Comparison of ENCODE assay signal across 1 cellular context in the genomic region with DNA sequence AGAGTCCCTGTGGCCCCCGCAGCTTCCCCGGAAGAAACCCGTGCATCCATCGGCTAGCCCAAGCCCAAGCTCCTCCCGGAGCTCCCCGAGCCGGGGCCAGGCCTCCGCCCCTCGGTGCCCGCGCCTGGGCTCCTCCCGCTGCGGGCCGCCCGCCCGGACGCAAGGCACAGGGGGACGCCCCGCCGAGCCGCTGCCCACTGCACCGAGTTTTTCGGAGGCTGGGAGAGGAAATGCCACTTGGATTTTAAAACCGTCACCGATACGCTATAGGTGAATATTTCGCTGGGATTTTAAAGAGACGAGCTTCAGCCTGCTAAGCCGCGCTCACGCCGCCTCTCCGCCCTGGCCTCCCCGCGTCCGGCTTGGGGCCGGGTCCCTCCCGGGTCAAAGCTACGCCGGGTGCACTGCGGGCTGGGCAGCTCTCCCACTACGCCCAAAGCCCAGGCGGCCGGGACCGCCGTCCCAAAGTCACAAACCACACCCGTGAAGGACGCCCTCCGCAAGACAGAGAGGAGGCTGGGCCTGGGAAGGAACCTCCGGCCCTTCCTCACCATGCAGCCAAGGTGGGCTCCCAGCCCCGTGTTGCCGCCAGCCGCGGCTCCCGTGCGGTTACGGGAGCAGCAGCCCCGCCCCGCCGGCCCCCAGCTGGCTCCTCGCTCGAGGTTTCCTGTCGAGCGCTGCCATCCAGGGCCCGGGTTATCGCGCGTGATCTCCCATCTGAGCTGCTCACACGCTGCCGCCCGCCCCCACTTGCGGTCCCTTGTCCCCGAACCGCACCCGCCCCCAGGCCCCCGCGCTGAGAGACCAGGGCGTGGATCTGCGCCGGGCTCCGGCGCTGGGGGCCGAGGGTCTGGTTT.
TF ChIP-seq lines count a peak whose summit lies in the region.

No MANE protein-coding gene starts in this region.

TF ChIP-seq in HepG2, 621 proteins besides CTCF, POLR2A, EP300 and RAD21 (continued from another document and continues in another):
- TF ChIP-seq ZNF605 (CRISPR knock-in tag; IDR thresholded peaks at IDR 0.05), result no peak
- no peak for TF ChIP-seq ZNF780A (CRISPR knock-in tag; IDR thresholded peaks at IDR 0.05)
- no peak for TF ChIP-seq REPIN1 (CRISPR knock-in tag; IDR thresholded peaks at IDR 0.05; ENCODE audit: borderline replicate concordance, low read depth)
- no peak for TF ChIP-seq ZNF652 (CRISPR knock-in tag; IDR thresholded peaks at IDR 0.05; ENCODE audit: borderline replicate concordance, low read depth)
- TF ChIP-seq ZNF282 (IDR thresholded peaks at IDR 0.05; ENCODE audit: partially characterized antibody), result no peak
- no peak for TF ChIP-seq ZNF790 (CRISPR knock-in tag; IDR thresholded peaks at IDR 0.05; ENCODE audit: borderline replicate concordance)
- no peak for TF ChIP-seq ZNF292 (CRISPR knock-in tag; IDR thresholded peaks at IDR 0.05; ENCODE audit: borderline replicate concordance, low read depth)
- TF ChIP-seq ZNF83 (CRISPR knock-in tag; IDR thresholded peaks at IDR 0.05; ENCODE audit: borderline replicate concordance), result no peak
- TF ChIP-seq, protein P1, sequence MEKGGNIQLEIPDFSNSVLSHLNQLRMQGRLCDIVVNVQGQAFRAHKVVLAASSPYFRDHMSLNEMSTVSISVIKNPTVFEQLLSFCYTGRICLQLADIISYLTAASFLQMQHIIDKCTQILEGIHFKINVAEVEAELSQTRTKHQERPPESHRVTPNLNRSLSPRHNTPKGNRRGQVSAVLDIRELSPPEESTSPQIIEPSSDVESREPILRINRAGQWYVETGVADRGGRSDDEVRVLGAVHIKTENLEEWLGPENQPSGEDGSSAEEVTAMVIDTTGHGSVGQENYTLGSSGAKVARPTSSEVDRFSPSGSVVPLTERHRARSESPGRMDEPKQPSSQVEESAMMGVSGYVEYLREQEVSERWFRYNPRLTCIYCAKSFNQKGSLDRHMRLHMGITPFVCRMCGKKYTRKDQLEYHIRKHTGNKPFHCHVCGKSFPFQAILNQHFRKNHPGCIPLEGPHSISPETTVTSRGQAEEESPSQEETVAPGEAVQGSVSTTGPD (CRISPR knock-in tag; IDR thresholded peaks at IDR 0.05), result no peak
- TF ChIP-seq MEIS1 (CRISPR knock-in tag; IDR thresholded peaks at IDR 0.05; ENCODE audit: borderline replicate concordance), result no peak
- TF ChIP-seq TP53 (CRISPR knock-in tag; conservative IDR thresholded peaks at IDR 0.05), result no peak
- no peak for TF ChIP-seq ZNF24 (IDR thresholded peaks at IDR 0.05)
- TF ChIP-seq, protein P2, sequence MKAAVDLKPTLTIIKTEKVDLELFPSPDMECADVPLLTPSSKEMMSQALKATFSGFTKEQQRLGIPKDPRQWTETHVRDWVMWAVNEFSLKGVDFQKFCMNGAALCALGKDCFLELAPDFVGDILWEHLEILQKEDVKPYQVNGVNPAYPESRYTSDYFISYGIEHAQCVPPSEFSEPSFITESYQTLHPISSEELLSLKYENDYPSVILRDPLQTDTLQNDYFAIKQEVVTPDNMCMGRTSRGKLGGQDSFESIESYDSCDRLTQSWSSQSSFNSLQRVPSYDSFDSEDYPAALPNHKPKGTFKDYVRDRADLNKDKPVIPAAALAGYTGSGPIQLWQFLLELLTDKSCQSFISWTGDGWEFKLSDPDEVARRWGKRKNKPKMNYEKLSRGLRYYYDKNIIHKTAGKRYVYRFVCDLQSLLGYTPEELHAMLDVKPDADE (CRISPR knock-in tag; IDR thresholded peaks at IDR 0.05), result no peak
- TF ChIP-seq KLF13 (CRISPR knock-in tag; IDR thresholded peaks at IDR 0.05), result no peak
- TF ChIP-seq, protein P3, sequence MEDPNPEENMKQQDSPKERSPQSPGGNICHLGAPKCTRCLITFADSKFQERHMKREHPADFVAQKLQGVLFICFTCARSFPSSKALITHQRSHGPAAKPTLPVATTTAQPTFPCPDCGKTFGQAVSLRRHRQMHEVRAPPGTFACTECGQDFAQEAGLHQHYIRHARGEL (CRISPR knock-in tag; IDR thresholded peaks at IDR 0.05), result no peak
- TF ChIP-seq RXRA (CRISPR knock-in tag; IDR thresholded peaks at IDR 0.05), result no peak
- TF ChIP-seq GATAD2A (CRISPR knock-in tag; IDR thresholded peaks at IDR 0.05), result no peak
- TF ChIP-seq, protein P4, sequence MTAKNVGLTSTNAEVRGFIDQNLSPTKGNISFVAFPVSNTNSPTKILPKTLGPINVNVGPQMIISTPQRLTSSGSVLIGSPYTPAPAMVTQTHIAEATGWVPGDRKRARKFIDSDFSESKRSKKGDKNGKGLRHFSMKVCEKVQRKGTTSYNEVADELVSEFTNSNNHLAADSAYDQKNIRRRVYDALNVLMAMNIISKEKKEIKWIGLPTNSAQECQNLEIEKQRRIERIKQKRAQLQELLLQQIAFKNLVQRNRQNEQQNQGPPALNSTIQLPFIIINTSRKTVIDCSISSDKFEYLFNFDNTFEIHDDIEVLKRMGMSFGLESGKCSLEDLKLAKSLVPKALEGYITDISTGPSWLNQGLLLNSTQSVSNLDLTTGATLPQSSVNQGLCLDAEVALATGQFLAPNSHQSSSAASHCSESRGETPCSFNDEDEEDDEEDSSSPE (CRISPR knock-in tag; IDR thresholded peaks at IDR 0.05), result no peak
- TF ChIP-seq RARA (CRISPR knock-in tag; IDR thresholded peaks at IDR 0.05), result no peak
- TF ChIP-seq SCMH1 (CRISPR knock-in tag; IDR thresholded peaks at IDR 0.05; ENCODE audit: borderline replicate concordance), result no peak
- no peak for TF ChIP-seq PAF1 (CRISPR knock-in tag; IDR thresholded peaks at IDR 0.05)
- no peak for TF ChIP-seq ZFP41 (CRISPR knock-in tag; IDR thresholded peaks at IDR 0.05; ENCODE audit: borderline replicate concordance)
- TF ChIP-seq ZNF468 (CRISPR knock-in tag; IDR thresholded peaks at IDR 0.05), result no peak
- TF ChIP-seq SUZ12 (IDR thresholded peaks at IDR 0.05; ENCODE audit: low read depth, low read length), result no peak
- no peak for TF ChIP-seq JUNB (CRISPR knock-in tag; IDR thresholded peaks at IDR 0.05; ENCODE audit: borderline replicate concordance)
- TF ChIP-seq, protein P5, sequence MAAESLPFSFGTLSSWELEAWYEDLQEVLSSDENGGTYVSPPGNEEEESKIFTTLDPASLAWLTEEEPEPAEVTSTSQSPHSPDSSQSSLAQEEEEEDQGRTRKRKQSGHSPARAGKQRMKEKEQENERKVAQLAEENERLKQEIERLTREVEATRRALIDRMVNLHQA (CRISPR knock-in tag; IDR thresholded peaks at IDR 0.05), result no peak
- no peak for TF ChIP-seq SNAPC2 (CRISPR knock-in tag; IDR thresholded peaks at IDR 0.05)
- no peak for TF ChIP-seq ELF3 (CRISPR knock-in tag; IDR thresholded peaks at IDR 0.05)
- TF ChIP-seq PHF8 (CRISPR knock-in tag; IDR thresholded peaks at IDR 0.05), result no peak
- TF ChIP-seq KLF12 (CRISPR knock-in tag; IDR thresholded peaks at IDR 0.05; ENCODE audit: borderline replicate concordance), result no peak
- TF ChIP-seq, protein P6, sequence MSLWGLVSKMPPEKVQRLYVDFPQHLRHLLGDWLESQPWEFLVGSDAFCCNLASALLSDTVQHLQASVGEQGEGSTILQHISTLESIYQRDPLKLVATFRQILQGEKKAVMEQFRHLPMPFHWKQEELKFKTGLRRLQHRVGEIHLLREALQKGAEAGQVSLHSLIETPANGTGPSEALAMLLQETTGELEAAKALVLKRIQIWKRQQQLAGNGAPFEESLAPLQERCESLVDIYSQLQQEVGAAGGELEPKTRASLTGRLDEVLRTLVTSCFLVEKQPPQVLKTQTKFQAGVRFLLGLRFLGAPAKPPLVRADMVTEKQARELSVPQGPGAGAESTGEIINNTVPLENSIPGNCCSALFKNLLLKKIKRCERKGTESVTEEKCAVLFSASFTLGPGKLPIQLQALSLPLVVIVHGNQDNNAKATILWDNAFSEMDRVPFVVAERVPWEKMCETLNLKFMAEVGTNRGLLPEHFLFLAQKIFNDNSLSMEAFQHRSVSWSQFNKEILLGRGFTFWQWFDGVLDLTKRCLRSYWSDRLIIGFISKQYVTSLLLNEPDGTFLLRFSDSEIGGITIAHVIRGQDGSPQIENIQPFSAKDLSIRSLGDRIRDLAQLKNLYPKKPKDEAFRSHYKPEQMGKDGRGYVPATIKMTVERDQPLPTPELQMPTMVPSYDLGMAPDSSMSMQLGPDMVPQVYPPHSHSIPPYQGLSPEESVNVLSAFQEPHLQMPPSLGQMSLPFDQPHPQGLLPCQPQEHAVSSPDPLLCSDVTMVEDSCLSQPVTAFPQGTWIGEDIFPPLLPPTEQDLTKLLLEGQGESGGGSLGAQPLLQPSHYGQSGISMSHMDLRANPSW (CRISPR knock-in tag; IDR thresholded peaks at IDR 0.05; ENCODE audit: borderline replicate concordance), result no peak
- TF ChIP-seq, protein P7, sequence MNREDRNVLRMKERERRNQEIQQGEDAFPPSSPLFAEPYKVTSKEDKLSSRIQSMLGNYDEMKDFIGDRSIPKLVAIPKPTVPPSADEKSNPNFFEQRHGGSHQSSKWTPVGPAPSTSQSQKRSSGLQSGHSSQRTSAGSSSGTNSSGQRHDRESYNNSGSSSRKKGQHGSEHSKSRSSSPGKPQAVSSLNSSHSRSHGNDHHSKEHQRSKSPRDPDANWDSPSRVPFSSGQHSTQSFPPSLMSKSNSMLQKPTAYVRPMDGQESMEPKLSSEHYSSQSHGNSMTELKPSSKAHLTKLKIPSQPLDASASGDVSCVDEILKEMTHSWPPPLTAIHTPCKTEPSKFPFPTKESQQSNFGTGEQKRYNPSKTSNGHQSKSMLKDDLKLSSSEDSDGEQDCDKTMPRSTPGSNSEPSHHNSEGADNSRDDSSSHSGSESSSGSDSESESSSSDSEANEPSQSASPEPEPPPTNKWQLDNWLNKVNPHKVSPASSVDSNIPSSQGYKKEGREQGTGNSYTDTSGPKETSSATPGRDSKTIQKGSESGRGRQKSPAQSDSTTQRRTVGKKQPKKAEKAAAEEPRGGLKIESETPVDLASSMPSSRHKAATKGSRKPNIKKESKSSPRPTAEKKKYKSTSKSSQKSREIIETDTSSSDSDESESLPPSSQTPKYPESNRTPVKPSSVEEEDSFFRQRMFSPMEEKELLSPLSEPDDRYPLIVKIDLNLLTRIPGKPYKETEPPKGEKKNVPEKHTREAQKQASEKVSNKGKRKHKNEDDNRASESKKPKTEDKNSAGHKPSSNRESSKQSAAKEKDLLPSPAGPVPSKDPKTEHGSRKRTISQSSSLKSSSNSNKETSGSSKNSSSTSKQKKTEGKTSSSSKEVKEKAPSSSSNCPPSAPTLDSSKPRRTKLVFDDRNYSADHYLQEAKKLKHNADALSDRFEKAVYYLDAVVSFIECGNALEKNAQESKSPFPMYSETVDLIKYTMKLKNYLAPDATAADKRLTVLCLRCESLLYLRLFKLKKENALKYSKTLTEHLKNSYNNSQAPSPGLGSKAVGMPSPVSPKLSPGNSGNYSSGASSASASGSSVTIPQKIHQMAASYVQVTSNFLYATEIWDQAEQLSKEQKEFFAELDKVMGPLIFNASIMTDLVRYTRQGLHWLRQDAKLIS (CRISPR knock-in tag; IDR thresholded peaks at IDR 0.05), result no peak
- TF ChIP-seq GTF3A (CRISPR knock-in tag; conservative IDR thresholded peaks at IDR 0.05), result no peak
- TF ChIP-seq ATRX (CRISPR knock-in tag; IDR thresholded peaks at IDR 0.05; ENCODE audit: borderline replicate concordance), result no peak
- no peak for TF ChIP-seq RARG (CRISPR knock-in tag; IDR thresholded peaks at IDR 0.05; ENCODE audit: low read depth)
- TF ChIP-seq NFKBIZ (CRISPR knock-in tag; IDR thresholded peaks at IDR 0.05), result no peak
- TF ChIP-seq, protein P8, sequence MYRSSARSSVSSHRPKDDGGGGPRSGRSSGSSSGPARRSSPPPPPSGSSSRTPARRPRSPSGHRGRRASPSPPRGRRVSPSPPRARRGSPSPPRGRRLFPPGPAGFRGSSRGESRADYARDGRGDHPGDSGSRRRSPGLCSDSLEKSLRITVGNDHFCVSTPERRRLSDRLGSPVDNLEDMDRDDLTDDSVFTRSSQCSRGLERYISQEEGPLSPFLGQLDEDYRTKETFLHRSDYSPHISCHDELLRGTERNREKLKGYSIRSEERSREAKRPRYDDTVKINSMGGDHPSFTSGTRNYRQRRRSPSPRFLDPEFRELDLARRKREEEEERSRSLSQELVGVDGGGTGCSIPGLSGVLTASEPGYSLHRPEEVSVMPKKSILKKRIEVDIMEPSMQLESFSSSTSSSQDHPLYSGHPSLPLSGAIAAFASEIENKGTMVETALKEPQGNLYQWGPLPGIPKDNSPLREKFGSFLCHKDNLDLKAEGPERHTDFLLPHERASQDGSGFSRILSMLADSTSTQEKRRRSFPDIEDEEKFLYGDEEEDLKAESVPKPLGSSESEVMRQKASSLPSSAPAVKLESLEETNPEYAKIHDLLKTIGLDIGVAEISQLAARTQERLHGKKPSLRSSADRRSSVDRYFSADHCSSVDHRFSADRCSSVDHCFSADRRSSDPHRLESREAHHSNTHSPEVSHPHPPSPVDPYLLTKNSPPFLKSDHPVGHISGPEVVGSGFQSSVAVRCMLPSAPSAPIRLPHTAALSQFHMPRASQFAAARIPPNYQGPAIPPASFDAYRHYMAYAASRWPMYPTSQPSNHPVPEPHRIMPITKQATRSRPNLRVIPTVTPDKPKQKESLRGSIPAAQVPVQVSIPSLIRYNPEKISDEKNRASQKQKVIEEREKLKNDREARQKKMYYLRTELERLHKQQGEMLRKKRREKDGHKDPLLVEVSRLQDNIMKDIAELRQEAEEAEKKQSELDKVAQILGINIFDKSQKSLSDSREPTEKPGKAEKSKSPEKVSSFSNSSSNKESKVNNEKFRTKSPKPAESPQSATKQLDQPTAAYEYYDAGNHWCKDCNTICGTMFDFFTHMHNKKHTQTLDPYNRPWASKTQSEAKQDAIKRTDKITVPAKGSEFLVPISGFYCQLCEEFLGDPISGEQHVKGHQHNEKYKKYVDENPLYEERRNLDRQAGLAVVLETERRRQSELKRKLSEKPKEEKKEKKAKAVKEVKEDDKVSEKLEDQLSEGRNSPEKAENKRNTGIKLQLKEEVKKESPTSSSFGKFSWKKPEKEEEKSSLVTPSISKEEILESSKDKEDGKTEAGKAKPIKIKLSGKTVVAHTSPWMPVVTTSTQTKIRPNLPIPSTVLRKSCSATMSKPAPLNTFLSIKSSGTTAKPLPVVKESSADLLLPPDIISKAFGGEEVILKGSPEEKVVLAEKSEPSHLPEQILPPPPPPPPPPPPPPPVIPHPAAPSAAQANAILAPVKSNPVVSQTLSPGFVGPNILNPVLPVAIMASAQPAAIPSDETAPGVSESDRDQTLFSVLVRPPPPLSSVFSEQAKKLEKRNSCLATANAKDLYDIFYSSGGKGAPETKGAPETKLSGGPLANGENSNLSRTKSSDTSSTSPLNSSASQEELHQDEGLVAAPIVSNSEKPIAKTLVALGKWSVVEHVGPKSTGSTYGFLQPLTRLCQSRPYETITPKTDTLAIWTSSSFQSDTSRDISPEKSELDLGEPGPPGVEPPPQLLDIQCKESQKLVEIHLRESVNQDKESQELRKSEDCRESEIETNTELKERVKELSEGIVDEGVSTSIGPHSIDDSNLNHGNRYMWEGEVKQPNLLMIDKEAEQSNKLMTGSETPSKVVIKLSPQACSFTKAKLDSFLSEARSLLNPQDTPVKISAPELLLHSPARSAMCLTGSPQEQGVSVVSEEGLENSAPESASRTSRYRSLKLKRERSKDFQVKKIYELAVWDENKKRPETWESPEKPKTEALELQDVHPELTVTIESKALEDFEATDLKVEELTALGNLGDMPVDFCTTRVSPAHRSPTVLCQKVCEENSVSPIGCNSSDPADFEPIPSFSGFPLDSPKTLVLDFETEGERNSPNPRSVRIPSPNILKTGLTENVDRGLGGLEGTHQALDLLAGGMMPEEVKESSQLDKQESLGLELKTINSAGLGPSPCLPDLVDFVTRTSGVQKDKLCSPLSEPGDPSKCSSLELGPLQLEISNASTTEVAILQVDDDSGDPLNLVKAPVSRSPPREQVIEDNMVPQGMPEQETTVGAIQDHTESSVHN (CRISPR knock-in tag; IDR thresholded peaks at IDR 0.05), result no peak
- no peak for TF ChIP-seq MEF2D (CRISPR knock-in tag; IDR thresholded peaks at IDR 0.05)
